1 cellular context compared by ENCODE assay signal in the genomic region with DNA sequence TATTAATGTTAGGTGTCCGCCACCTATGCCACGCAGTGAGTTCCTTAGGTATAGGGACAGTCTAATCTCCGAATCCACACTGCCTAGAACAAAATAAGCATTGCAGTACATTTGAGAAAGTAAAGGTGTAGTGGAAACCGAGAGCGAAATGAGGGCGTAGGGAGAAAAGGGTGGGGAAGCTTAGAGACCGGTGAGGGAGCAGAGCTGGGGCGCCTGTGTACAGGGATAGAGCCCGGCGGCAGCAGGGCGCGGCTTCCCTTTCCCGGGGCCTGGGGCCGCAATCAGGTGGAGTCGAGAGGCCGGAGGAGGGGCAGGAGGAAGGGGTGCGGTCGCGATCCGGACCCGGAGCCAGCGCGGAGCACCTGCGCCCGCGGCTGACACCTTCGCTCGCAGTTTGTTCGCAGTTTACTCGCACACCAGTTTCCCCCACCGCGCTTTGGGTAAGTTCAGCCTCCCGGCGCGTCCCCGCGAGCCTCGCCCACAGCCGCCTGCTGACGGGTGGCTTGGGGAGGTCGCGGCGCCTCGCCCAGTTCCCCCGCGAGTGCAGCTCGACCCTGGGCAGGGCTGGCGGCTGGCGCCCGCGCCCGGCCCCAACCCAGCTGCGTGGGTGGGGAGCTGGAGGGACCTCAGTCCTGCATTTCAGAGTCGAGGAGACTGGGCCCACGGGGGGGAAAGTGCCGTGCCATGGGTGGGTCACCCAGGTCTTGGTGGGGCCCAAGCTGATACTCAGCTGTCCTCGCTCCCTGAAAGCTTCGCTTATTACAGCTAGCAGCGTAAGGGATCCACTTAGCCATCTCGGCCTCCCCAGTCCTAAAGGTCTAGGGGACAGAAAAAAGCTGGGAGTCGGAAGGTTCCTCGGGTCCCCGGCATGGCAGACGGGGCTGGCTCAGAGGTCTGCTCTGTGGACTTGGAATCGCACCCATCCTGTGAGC.
TF ChIP-seq lines count a peak whose summit lies in the region.

A gene with protein sequence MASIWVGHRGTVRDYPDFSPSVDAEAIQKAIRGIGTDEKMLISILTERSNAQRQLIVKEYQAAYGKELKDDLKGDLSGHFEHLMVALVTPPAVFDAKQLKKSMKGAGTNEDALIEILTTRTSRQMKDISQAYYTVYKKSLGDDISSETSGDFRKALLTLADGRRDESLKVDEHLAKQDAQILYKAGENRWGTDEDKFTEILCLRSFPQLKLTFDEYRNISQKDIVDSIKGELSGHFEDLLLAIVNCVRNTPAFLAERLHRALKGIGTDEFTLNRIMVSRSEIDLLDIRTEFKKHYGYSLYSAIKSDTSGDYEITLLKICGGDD (plus strand): TSS at position 351 of the 932 bp plus-strand sequence. CDS start 2,704 bp downstream, outside the sequence.

TF ChIP-seq in K562, 482 proteins besides CTCF, POLR2A, EP300 and RAD21 (continued from another document):
- TF ChIP-seq, protein P1, sequence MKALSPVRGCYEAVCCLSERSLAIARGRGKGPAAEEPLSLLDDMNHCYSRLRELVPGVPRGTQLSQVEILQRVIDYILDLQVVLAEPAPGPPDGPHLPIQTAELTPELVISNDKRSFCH (CRISPR knock-in tag; IDR thresholded peaks at IDR 0.05), result no peak
- TF ChIP-seq, protein P1 (tag; IDR thresholded peaks at IDR 0.05), result peak; percentile 32; the same call in 1 of the 2 replicates
- TF ChIP-seq, protein P2, sequence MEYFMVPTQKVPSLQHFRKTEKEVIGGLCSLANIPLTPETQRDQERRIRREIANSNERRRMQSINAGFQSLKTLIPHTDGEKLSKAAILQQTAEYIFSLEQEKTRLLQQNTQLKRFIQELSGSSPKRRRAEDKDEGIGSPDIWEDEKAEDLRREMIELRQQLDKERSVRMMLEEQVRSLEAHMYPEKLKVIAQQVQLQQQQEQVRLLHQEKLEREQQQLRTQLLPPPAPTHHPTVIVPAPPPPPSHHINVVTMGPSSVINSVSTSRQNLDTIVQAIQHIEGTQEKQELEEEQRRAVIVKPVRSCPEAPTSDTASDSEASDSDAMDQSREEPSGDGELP (CRISPR knock-in tag; IDR thresholded peaks at IDR 0.05; ENCODE audit: borderline replicate concordance), result peak; percentile 44; the same call in 1 of the 2 replicates
- TF ChIP-seq, protein P3, sequence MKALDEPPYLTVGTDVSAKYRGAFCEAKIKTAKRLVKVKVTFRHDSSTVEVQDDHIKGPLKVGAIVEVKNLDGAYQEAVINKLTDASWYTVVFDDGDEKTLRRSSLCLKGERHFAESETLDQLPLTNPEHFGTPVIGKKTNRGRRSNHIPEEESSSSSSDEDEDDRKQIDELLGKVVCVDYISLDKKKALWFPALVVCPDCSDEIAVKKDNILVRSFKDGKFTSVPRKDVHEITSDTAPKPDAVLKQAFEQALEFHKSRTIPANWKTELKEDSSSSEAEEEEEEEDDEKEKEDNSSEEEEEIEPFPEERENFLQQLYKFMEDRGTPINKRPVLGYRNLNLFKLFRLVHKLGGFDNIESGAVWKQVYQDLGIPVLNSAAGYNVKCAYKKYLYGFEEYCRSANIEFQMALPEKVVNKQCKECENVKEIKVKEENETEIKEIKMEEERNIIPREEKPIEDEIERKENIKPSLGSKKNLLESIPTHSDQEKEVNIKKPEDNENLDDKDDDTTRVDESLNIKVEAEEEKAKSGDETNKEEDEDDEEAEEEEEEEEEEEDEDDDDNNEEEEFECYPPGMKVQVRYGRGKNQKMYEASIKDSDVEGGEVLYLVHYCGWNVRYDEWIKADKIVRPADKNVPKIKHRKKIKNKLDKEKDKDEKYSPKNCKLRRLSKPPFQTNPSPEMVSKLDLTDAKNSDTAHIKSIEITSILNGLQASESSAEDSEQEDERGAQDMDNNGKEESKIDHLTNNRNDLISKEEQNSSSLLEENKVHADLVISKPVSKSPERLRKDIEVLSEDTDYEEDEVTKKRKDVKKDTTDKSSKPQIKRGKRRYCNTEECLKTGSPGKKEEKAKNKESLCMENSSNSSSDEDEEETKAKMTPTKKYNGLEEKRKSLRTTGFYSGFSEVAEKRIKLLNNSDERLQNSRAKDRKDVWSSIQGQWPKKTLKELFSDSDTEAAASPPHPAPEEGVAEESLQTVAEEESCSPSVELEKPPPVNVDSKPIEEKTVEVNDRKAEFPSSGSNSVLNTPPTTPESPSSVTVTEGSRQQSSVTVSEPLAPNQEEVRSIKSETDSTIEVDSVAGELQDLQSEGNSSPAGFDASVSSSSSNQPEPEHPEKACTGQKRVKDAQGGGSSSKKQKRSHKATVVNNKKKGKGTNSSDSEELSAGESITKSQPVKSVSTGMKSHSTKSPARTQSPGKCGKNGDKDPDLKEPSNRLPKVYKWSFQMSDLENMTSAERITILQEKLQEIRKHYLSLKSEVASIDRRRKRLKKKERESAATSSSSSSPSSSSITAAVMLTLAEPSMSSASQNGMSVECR (CRISPR knock-in tag; IDR thresholded peaks at IDR 0.05), result peak; percentile 77
- TF ChIP-seq EGR1 (conservative IDR thresholded peaks at IDR 0.05) (peak; percentile 72), ASH1L (IDR thresholded peaks at IDR 0.05; ENCODE audit: borderline replicate concordance, low read depth, partially characterized antibody) (no peak), PURB (CRISPR knock-in tag; IDR thresholded peaks at IDR 0.05; ENCODE audit: low read depth) (no peak), GABPB1 (CRISPR knock-in tag; IDR thresholded peaks at IDR 0.05) (no peak), FOXA3 (CRISPR knock-in tag; conservative IDR thresholded peaks at IDR 0.05 in 1 of 2, IDR thresholded peaks at IDR 0.05 in 1 of 2) (0 out of 4 replicates have a peak, but pooled peaks of 1 of the 2 experiments have one; percentile 9), KDM2B (CRISPR knock-in tag; IDR thresholded peaks at IDR 0.05) (no peak), NRF1 (conservative IDR thresholded peaks at IDR 0.05 in 1 of 2, IDR thresholded peaks at IDR 0.05 in 1 of 2) (peak; percentile 45 to 59; a peak in 2 of 4 replicates), ZNF282 (CRISPR knock-in tag; IDR thresholded peaks at IDR 0.05) (0 out of 2 replicates have a peak, but pooled peaks have one; percentile 29), GATAD2B (IDR thresholded peaks at IDR 0.05; ENCODE audit: borderline replicate concordance) (no peak), C11orf30 (IDR thresholded peaks at IDR 0.05; ENCODE audit: low read depth) (no peak), ZFX (CRISPR knock-in tag; IDR thresholded peaks at IDR 0.05) (peak; percentile 80), GTF2F1 (IDR thresholded peaks at IDR 0.05; ENCODE audit: low read depth, low read length) (no peak), SIN3B (IDR thresholded peaks at IDR 0.05; ENCODE audit: low read depth) (peak; percentile 40; the same call in 1 of the 2 replicates), MXI1 (IDR thresholded peaks at IDR 0.05; ENCODE audit: low read depth, low read length) (no peak), ERF (CRISPR knock-in tag; IDR thresholded peaks at IDR 0.05) (no peak), RFX5 (IDR thresholded peaks at IDR 0.05; ENCODE audit: low read depth, low read length) (no peak), HMGN3 (IDR thresholded peaks at IDR 0.05; ENCODE audit: borderline replicate concordance, extremely low read depth, insufficient read length, low read depth, low read length) (peak; percentile 27), CC2D1A (IDR thresholded peaks at IDR 0.05) (no peak), SAFB2 (IDR thresholded peaks at IDR 0.05; ENCODE audit: borderline replicate concordance, low read depth, low read length, severe bottlenecking) (no peak), ZNF146 (CRISPR knock-in tag; IDR thresholded peaks at IDR 0.05; ENCODE audit: unreplicated experiment) (no peak), RUNX1 (IDR thresholded peaks at IDR 0.05; ENCODE audit: low read depth) (no peak), MTA3 (IDR thresholded peaks at IDR 0.05; ENCODE audit: borderline replicate concordance) (0 out of 2 replicates have a peak, but pooled peaks have one; percentile 25)
- TF ChIP-seq, protein P4, sequence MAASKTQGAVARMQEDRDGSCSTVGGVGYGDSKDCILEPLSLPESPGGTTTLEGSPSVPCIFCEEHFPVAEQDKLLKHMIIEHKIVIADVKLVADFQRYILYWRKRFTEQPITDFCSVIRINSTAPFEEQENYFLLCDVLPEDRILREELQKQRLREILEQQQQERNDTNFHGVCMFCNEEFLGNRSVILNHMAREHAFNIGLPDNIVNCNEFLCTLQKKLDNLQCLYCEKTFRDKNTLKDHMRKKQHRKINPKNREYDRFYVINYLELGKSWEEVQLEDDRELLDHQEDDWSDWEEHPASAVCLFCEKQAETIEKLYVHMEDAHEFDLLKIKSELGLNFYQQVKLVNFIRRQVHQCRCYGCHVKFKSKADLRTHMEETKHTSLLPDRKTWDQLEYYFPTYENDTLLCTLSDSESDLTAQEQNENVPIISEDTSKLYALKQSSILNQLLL (CRISPR knock-in tag; IDR thresholded peaks at IDR 0.05; ENCODE audit: borderline replicate concordance), result no peak
- TF ChIP-seq, protein P5, sequence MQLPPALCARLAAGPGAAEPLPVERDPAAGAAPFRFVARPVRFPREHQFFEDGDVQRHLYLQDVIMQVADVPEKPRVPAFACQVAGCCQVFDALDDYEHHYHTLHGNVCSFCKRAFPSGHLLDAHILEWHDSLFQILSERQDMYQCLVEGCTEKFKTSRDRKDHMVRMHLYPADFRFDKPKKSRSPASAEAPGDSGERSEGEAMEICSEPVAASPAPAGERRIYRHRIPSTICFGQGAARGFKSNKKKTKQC (CRISPR knock-in tag; IDR thresholded peaks at IDR 0.05), result 0 out of 2 replicates have a peak, but pooled peaks have one; percentile 21
- TF ChIP-seq, protein P6, sequence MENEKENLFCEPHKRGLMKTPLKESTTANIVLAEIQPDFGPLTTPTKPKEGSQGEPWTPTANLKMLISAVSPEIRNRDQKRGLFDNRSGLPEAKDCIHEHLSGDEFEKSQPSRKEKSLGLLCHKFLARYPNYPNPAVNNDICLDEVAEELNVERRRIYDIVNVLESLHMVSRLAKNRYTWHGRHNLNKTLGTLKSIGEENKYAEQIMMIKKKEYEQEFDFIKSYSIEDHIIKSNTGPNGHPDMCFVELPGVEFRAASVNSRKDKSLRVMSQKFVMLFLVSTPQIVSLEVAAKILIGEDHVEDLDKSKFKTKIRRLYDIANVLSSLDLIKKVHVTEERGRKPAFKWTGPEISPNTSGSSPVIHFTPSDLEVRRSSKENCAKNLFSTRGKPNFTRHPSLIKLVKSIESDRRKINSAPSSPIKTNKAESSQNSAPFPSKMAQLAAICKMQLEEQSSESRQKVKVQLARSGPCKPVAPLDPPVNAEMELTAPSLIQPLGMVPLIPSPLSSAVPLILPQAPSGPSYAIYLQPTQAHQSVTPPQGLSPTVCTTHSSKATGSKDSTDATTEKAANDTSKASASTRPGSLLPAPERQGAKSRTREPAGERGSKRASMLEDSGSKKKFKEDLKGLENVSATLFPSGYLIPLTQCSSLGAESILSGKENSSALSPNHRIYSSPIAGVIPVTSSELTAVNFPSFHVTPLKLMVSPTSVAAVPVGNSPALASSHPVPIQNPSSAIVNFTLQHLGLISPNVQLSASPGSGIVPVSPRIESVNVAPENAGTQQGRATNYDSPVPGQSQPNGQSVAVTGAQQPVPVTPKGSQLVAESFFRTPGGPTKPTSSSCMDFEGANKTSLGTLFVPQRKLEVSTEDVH (IDR thresholded peaks at IDR 0.05; ENCODE audit: low read depth, partially characterized antibody), result no peak
- TF ChIP-seq, protein P7, sequence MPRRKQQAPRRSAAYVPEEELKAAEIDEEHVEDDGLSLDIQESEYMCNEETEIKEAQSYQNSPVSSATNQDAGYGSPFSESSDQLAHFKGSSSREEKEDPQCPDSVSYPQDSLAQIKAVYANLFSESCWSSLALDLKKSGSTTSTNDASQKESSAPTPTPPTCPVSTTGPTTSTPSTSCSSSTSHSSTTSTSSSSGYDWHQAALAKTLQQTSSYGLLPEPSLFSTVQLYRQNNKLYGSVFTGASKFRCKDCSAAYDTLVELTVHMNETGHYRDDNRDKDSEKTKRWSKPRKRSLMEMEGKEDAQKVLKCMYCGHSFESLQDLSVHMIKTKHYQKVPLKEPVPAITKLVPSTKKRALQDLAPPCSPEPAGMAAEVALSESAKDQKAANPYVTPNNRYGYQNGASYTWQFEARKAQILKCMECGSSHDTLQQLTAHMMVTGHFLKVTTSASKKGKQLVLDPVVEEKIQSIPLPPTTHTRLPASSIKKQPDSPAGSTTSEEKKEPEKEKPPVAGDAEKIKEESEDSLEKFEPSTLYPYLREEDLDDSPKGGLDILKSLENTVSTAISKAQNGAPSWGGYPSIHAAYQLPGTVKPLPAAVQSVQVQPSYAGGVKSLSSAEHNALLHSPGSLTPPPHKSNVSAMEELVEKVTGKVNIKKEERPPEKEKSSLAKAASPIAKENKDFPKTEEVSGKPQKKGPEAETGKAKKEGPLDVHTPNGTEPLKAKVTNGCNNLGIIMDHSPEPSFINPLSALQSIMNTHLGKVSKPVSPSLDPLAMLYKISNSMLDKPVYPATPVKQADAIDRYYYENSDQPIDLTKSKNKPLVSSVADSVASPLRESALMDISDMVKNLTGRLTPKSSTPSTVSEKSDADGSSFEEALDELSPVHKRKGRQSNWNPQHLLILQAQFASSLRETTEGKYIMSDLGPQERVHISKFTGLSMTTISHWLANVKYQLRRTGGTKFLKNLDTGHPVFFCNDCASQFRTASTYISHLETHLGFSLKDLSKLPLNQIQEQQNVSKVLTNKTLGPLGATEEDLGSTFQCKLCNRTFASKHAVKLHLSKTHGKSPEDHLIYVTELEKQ (CRISPR knock-in tag; IDR thresholded peaks at IDR 0.05), result no peak
